9 cellular contexts compared by ENCODE assay signal in genomic region chrX:47234583-47234982, GRCh38. TPM values are rescaled to one million over a fixed set of nuclear protein-coding genes. Genes with fewer than 3 reads are reported as not detected.
DNase-seq lines count a peak whose midpoint lies in the region; ATAC-seq and TF ChIP-seq lines count a peak whose summit lies in the region.
"Had no signal": no experiment of that assay in that cellular context is flagged by ENCODE, and none has a peak within 500 bp of the region (broad histone marks: within the 10 kb centered on the region; RNA-seq: fewer than 3 reads in every experiment).

No MANE protein-coding gene starts in this region.

- no peak for TF ChIP-seq POLR2A in esophagus squamous epithelium (IDR thresholded peaks at IDR 0.05)
- no peak for TF ChIP-seq POLR2A in sigmoid colon (IDR thresholded peaks at IDR 0.05)

- H3K36me3 ChIP-seq in SJCRH30 (no peaks in the 10 kb centered on the region), esophagus squamous epithelium (peaks cover 0 to 6% (median 0%) of the 10 kb centered on the region in 3 donors), sigmoid colon (peaks cover 0 to under 1% (median 0%) of the 10 kb centered on the region in 4 donors)

- H3K4me3 ChIP-seq in GM12865 (ENCODE audit: low read depth, low read length): peak overlapping the region; percentile 87
- peak overlapping the region; percentile 90 for H3K4me3 ChIP-seq in SJCRH30
- peak overlapping the region; percentile 62 to 68 (median 64) for H3K4me3 ChIP-seq in esophagus squamous epithelium
- H3K4me3 ChIP-seq in sigmoid colon: peak overlapping the region in 3 of 4 donors; percentile 64 to 73 (median 66)

- H3K9me3 ChIP-seq in SJCRH30 (replicated peaks): no peaks in the 10 kb centered on the region
- H3K9me3 ChIP-seq in esophagus squamous epithelium: no peaks in the 10 kb centered on the region
- H3K9me3 ChIP-seq in sigmoid colon: no peaks in the 10 kb centered on the region

- DNase-seq in GM12865 (ENCODE audit: low read depth) (no peak), SJCRH30 (no peak), esophagus squamous epithelium (lab: John Stamatoyannopoulos, UW) (no peak), sigmoid colon (no peak), NCI-H1048 (lab: John Stamatoyannopoulos, UW) (no peak), NCI-H187 treated with DMSO at 0.1 percent for 48 hours (lab: John Stamatoyannopoulos, UW) (no peak), NCI-H748 treated with DMSO at 0.1 percent for 48 hours (lab: John Stamatoyannopoulos, UW) (no peak)
- DNase-seq: NCI-H1417 treated with DMSO at 0.1 percent for 48 hours had no signal

- H3K4me1 ChIP-seq in SJCRH30 (no peaks in the 10 kb centered on the region), esophagus squamous epithelium (peaks cover 0 to 27% (median 0%) of the 10 kb centered on the region in 3 donors), sigmoid colon (peaks cover 0 to 6% (median 2%) of the 10 kb centered on the region in 4 donors)

- WGBS in esophagus squamous epithelium, 2 donors: 35 to 49% methylated on average over 3 of the region's 3 CpGs
- WGBS in sigmoid colon, 2 donors: 61 to 63% methylated on average over 3 of the region's 3 CpGs

- no peak for TF ChIP-seq CTCF in GM12865 (IDR thresholded peaks at IDR 0.05; ENCODE audit: insufficient read depth, low read depth, low read length, missing control alignments)
- TF ChIP-seq CTCF in esophagus squamous epithelium (IDR thresholded peaks at IDR 0.05): no peak
- TF ChIP-seq CTCF in sigmoid colon (IDR thresholded peaks at IDR 0.05): no peak

- H3K27me3 ChIP-seq in SJCRH30: no peaks in the 10 kb centered on the region
- H3K27me3 ChIP-seq in esophagus squamous epithelium: no peaks in the 10 kb centered on the region
- H3K27me3 ChIP-seq in sigmoid colon: no peaks in the 10 kb centered on the region

- ATAC-seq in GM21528 (IDR thresholded peaks at IDR 0.05; ENCODE audit: low FRiP score, unreplicated experiment): no peak

- no peak for TF ChIP-seq EP300 in sigmoid colon (IDR thresholded peaks at IDR 0.05)

- peak overlapping the region; percentile 96 for H3K27ac ChIP-seq in SJCRH30
- peak overlapping the region in 2 of 4 donors; percentile 98 for H3K27ac ChIP-seq in esophagus squamous epithelium
- peak overlapping the region; percentile 93 to 97 (median 94) for H3K27ac ChIP-seq in sigmoid colon

- intact Hi-C loops in esophagus squamous epithelium (cut with DNase I) (no loop called here), sigmoid colon (cut with DNase I) (loop anchor here (5.0 to 10.0 kb wide), 2 partner anchors 90 to 418 kb away; partner anchors contain the start of genes ELK1, NDUFB11 and RBM10)

RNA-seq across cellular contexts. Expression of gene USP11, which starts 1.8 kb away (rescaled TPM):
- total RNA-seq in SJCRH30 (2014; rRNA removed; shearing (Covaris generic)): 51.0 and 53.4 TPM in 2 replicates
- 10 to 100 TPM in 3 of 4 donors, 1 to 10 TPM in 1; 6.6 to 26.9 (median 21.3) TPM for total RNA-seq in esophagus squamous epithelium
- total RNA-seq in sigmoid colon: 10 to 100 TPM; 18.9 to 37.7 (median 35.3) TPM
- 10 to 100 TPM in 1 of 3 donors, 1 to 10 TPM in 2; 4.9 to 21.8 (median 6.6) TPM for polyA plus RNA-seq in sigmoid colon

RNA-seq across cellular contexts. Expression of gene CDK16, which starts 16.1 kb away (rescaled TPM):
- total RNA-seq in SJCRH30 (2014; rRNA removed; shearing (Covaris generic)): 68.5 and 71.8 TPM in 2 replicates
- total RNA-seq in esophagus squamous epithelium: 100 to 1,000 TPM in 2 of 4 donors, 10 to 100 TPM in 2; 78.1 to 115 (median 99.4) TPM
- 10 to 100 TPM; 43.8 to 55.9 (median 45.6) TPM for total RNA-seq in sigmoid colon
- 10 to 100 TPM; 35.4 to 64.6 (median 46.5) TPM for polyA plus RNA-seq in sigmoid colon

RNA-seq across cellular contexts. Expression of gene UBA1, which starts 41.0 kb away (rescaled TPM):
- total RNA-seq in SJCRH30 (2014; rRNA removed; shearing (Covaris generic)): 152 and 158 TPM in 2 replicates
- 100 to 1,000 TPM; 126 to 238 (median 153) TPM for total RNA-seq in esophagus squamous epithelium
- total RNA-seq in sigmoid colon: 100 to 1,000 TPM in 1 of 4 donors, 10 to 100 TPM in 3; 74.9 to 112 (median 80.7) TPM
- polyA plus RNA-seq in sigmoid colon: 100 to 1,000 TPM in 1 of 3 donors, 10 to 100 TPM in 2; 72.7 to 126 (median 84.2) TPM
